ENCODE assay signal across 10 cellular contexts in the genomic region with DNA sequence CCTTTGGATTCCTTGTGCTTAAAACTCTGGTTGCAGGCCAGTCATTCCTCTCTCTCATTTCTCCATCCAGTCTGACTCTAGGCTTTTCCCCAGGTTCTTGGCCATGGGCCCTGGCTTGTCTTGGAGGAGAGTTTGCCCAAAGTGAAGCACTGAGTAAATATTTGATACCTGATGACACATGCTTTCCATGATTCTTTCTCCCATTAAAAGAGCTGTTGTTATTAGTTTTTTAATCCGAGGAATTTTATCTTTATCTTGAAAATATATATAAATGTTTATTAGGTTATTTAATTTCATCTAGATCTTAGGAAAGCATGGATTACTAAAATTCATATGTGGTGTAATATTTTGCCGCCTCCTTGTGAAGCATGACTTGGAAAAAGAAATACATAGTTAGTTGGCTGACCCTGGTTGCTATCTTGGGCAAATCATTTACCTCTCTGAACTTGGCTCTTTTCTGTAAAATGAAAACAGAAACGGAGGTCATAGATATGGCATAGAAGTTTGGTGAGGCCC.
DNase-seq lines count a peak whose midpoint lies in the region; ATAC-seq and TF ChIP-seq lines count a peak whose summit lies in the region.
"Had no signal": no experiment of that assay in that cellular context is flagged by ENCODE, and none has a peak within 500 bp of the region (broad histone marks: within the 10 kb centered on the region; RNA-seq: fewer than 3 reads in every experiment).

No MANE protein-coding gene starts in this region.

- no peak for ATAC-seq in GM21576 (IDR thresholded peaks at IDR 0.05; ENCODE audit: unreplicated experiment)
- ATAC-seq: activated T-helper 17 cell treated with anti-CD3 and anti-CD28 coated beads, Interleukin-2, amount 50 U/mL, for 72 hours had no signal

- no peaks in the 10 kb centered on the region for H3K27me3 Mint-ChIP-seq in MCF 10A (ENCODE audit: insufficient read depth, unreplicated experiment)

- 67 to 81% methylated on average over 3 of the region's 3 CpGs for WGBS in thyroid gland, 2 donors

- H3K27ac Mint-ChIP-seq in MCF 10A (ENCODE audit: low read depth, unreplicated experiment), result peak overlapping the region; percentile 89
- H3K27ac Mint-ChIP-seq: activated T-helper 17 cell treated with anti-CD3 and anti-CD28 coated beads, Interleukin-2, amount 50 U/mL, for 72 hours; T-helper 2 cell treated with Interferon-gamma antibody and Interleukin-4, amounts not matched to agents 5 μg/mL and 100 μg/mL, for 36 hours had no signal

- no TSS peak for BruUV-seq in MCF 10A (replicated peaks; lab: Mats Ljungman, UMichigan)

- peaks cover 56% of the 10 kb centered on the region for H3K4me1 Mint-ChIP-seq in MCF 10A (ENCODE audit: insufficient read depth, unreplicated experiment)
- H3K4me1 Mint-ChIP-seq: activated T-helper 17 cell treated with anti-CD3 and anti-CD28 coated beads, Interleukin-2, amount 50 U/mL, for 72 hours had no signal

- peak overlapping the region in 2 of 3 donors; percentile 24 to 70 for H3K27ac ChIP-seq in thyroid gland

- no peaks in the 10 kb centered on the region for H3K9me3 ChIP-seq in thyroid gland

- no peaks in the 10 kb centered on the region for H3K27me3 ChIP-seq in thyroid gland

- intact Hi-C loops in MCF 10A (cut with micrococcal nuclease), result loop anchor here (2.0 kb wide), 1 partner anchor 309 kb away; no protein-coding TSS in a partner anchor
- intact Hi-C loops in thyroid gland (cut with DNase I), result no loop called here

- H3K36me3 ChIP-seq in thyroid gland, result no peaks in the 10 kb centered on the region

- H3K9me3 Mint-ChIP-seq in MCF 10A (ENCODE audit: unreplicated experiment), result peaks cover 7% of the 10 kb centered on the region
- H3K9me3 Mint-ChIP-seq: activated T-helper 17 cell treated with anti-CD3 and anti-CD28 coated beads, Interleukin-2, amount 50 U/mL, for 72 hours; T-helper 2 cell treated with Interferon-gamma antibody and Interleukin-4, amounts not matched to agents 5 μg/mL and 100 μg/mL, for 36 hours had no signal

- TF ChIP-seq CTCF in MCF 10A (IDR thresholded peaks at IDR 0.05; ENCODE audit: unreplicated experiment) (no peak), thyroid gland (IDR thresholded peaks at IDR 0.05) (no peak)

- TF ChIP-seq POLR2A in thyroid gland (IDR thresholded peaks at IDR 0.05), result no peak

- peak overlapping the region; percentile 35 for H3K4me3 Mint-ChIP-seq in MCF 10A (ENCODE audit: unreplicated experiment)
- H3K4me3 Mint-ChIP-seq: activated T-helper 17 cell treated with anti-CD3 and anti-CD28 coated beads, Interleukin-2, amount 50 U/mL, for 72 hours; T-helper 2 cell treated with Interferon-gamma antibody and Interleukin-4, amounts not matched to agents 5 μg/mL and 100 μg/mL, for 36 hours had no signal

- H3K4me3 ChIP-seq in thyroid gland (replicated peaks in 1 of 3), result no peak overlapping the region

- DNase-seq in HT1080 (ENCODE audit: low read depth), result peak; percentile 64
- peak; percentile 85 for DNase-seq in MCF 10A (ENCODE audit: unreplicated experiment)
- DNase-seq in hepatic stellate cell (ENCODE audit: low spot score), result peak; percentile 21
- peak; percentile 49 to 74 for DNase-seq in thyroid gland
- DNase-seq in NCI-H2107 treated with DMSO at 0.1 percent for 48 hours (lab: John Stamatoyannopoulos, UW; ENCODE audit: unreplicated experiment), result no peak
- no peak for DNase-seq in NCI-H1436 treated with DMSO at 0.1 percent for 48 hours (lab: John Stamatoyannopoulos, UW)
- no peak for DNase-seq in HuH-7.5 (ENCODE audit: low spot score)

- H3K36me3 Mint-ChIP-seq in MCF 10A (ENCODE audit: insufficient read depth, unreplicated experiment), result peaks cover 6% of the 10 kb centered on the region

- POLR2A ChIA-PET in MCF 10A (lab: Yijun Ruan, JAX), result interaction anchor here (0.5 to 1.8 kb wide), 8 partner anchors 10 to 79 kb away, joined by 3 to 13 read pairs (median 4); no protein-coding TSS in a partner anchor

- H3K4me1 ChIP-seq in thyroid gland, result peaks cover 0 to 7% of the 10 kb centered on the region in 2 donors

- CTCF ChIA-PET in MCF 10A (lab: Yijun Ruan, JAX), result interaction anchor here (0.9 kb wide), 1 partner anchor 444 kb away, joined by 3 read pairs; no protein-coding TSS in a partner anchor

Comparison
In these comparisons a context has a peak if more than half of its experiments do, and no peak if none do; other contexts are left out.
1. DNase-seq: peak in HT1080 (single experiment), MCF 10A (single experiment), hepatic stellate cell (single experiment) and thyroid gland (2 of 2); none in NCI-H2107 treated with DMSO at 0.1 percent for 48 hours (single experiment), NCI-H1436 treated with DMSO at 0.1 percent for 48 hours (single experiment) and HuH-7.5 (single experiment).